In the genomic region with DNA sequence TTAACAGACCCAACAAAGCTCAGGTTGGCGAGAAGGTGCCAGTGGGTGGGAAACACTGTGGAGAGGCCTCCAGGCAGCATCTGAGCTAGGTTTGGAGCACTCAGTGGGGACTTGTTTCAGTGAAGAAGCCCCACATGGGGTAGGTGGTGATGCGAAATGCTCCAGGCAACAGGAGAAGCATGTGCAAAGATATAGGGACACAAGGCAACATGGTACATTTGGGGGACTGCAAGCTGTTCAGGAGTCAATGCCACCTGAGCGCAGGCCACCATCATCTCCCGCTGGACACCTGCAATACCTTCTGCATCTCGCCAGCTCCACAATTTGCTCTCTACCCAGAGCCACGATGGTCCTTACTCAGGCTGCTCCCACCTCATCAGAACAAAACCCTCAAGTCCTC, we compare ENCODE assay signal across 16 cellular contexts. TPM values are rescaled to one million over a fixed set of nuclear protein-coding genes. Genes with fewer than 3 reads are reported as not detected.
DNase-seq lines count a peak whose midpoint lies in the region; ATAC-seq and TF ChIP-seq lines count a peak whose summit lies in the region.
"Had no signal": no experiment of that assay in that cellular context is flagged by ENCODE, and none has a peak within 500 bp of the region (broad histone marks: within the 10 kb centered on the region; RNA-seq: fewer than 3 reads in every experiment).

No MANE protein-coding gene starts in this region.

- no peak overlapping the region for H3K4me3 Mint-ChIP-seq in GM23338
- H3K4me3 Mint-ChIP-seq in endodermal cell, result no peak overlapping the region
- H3K4me3 Mint-ChIP-seq in immature natural killer cell, result no peak overlapping the region
- H3K4me3 Mint-ChIP-seq: CD4-positive, alpha-beta T cell; HFFc6 had no signal

- H3K4me2 ChIP-seq in GM23338 (no peak overlapping the region), PC-9 (no peak overlapping the region), trophoblast cell (ENCODE audit: low read length) (no peak overlapping the region)

- no peaks in the 10 kb centered on the region for H3F3A ChIP-seq in GM23338 (replicated peaks; ENCODE audit: low read depth)
- H3F3A ChIP-seq in PC-9 (ENCODE audit: insufficient read depth, low read depth), result peaks cover 98% of the 10 kb centered on the region

- no peak overlapping the region for H4K8ac ChIP-seq in trophoblast cell (ENCODE audit: low read depth, low read length)

- H3K9me3 Mint-ChIP-seq in GM23338 (no peaks in the 10 kb centered on the region), endodermal cell (no peaks in the 10 kb centered on the region), immature natural killer cell (no peaks in the 10 kb centered on the region)
- H3K9me3 Mint-ChIP-seq: CD4-positive, alpha-beta T cell; HFFc6 had no signal

- H4K12ac ChIP-seq in trophoblast cell (ENCODE audit: low read depth, low read length), result no peak overlapping the region

- H3K36me3 ChIP-seq in GM23338 (ENCODE audit: insufficient read depth), result no peaks in the 10 kb centered on the region
- H3K36me3 ChIP-seq in PC-9 (ENCODE audit: low read depth), result peaks cover 87% of the 10 kb centered on the region
- H3K36me3 ChIP-seq in endodermal cell (ENCODE audit: control insufficient read depth, insufficient read depth, low read length), result peaks cover 97% of the 10 kb centered on the region
- H3K36me3 ChIP-seq in trophoblast cell (ENCODE audit: control insufficient read depth in 1 of 2, insufficient read depth in 2 of 2, low read length in 2 of 2), result peaks cover 5 to 13% of the 10 kb centered on the region in 2 experiments

- H4K20me1 ChIP-seq in GM23338 (replicated peaks; ENCODE audit: insufficient read depth), result no peaks in the 10 kb centered on the region
- H4K20me1 ChIP-seq in PC-9 (ENCODE audit: insufficient read depth), result peaks cover 98% of the 10 kb centered on the region

- H3K27ac Mint-ChIP-seq in GM23338, result 0 out of 2 replicates have a peak overlapping the region, but pooled peaks have one; percentile 55
- peak overlapping the region; percentile 60 for H3K27ac Mint-ChIP-seq in endodermal cell
- no peak overlapping the region for H3K27ac Mint-ChIP-seq in immature natural killer cell
- H3K27ac Mint-ChIP-seq: CD4-positive, alpha-beta T cell had no signal

- CTCF ChIA-PET in PC-9 (lab: Charles Lee), result no interaction called here

- H3K4me1 ChIP-seq in GM23338 (ENCODE audit: insufficient read depth) (no peaks in the 10 kb centered on the region), PC-9 (replicated peaks; ENCODE audit: insufficient read depth) (peaks cover 6% of the 10 kb centered on the region; the same call in 1 of the 2 replicates), endodermal cell (ENCODE audit: control insufficient read depth, insufficient read depth, low read length) (no peaks in the 10 kb centered on the region), trophoblast cell (ENCODE audit: control insufficient read depth in 1 of 2, insufficient read depth in 2 of 2, low read length in 2 of 2) (no peaks in the 10 kb centered on the region)
- H3K4me1 ChIP-seq: Caco-2 had no signal

- H2BK12ac ChIP-seq in trophoblast cell (ENCODE audit: low read length), result no peak overlapping the region

- no peak overlapping the region for H2BK5ac ChIP-seq in trophoblast cell (ENCODE audit: low read depth, low read length, poor library complexity)

- POLR2A ChIA-PET in PC-9 (lab: Charles Lee; ENCODE audit: unreplicated experiment), result interaction anchor here (0.5 to 0.6 kb wide), 2 partner anchors 18 to 27 kb away, joined by 5 to 8 read pairs; no protein-coding TSS in a partner anchor

- no peak overlapping the region for H3K23ac ChIP-seq in trophoblast cell (ENCODE audit: low read length)

- no peak overlapping the region for H3K4ac ChIP-seq in trophoblast cell (ENCODE audit: low read depth, low read length)

- H3K9me2 ChIP-seq in GM23338 (ENCODE audit: insufficient read depth), result no peaks in the 10 kb centered on the region
- H3K9me2 ChIP-seq in PC-9 (ENCODE audit: insufficient read depth), result no peaks in the 10 kb centered on the region

- no peak overlapping the region for H4K91ac ChIP-seq in trophoblast cell (ENCODE audit: low read depth, low read length)

- 93 to 98% methylated on average over 5 to 6 of the region's 6 CpGs for WGBS in endodermal cell (ENCODE audit: insufficient coverage in 1 of 2, insufficient read length in 1 of 2), 2 experiments
- no CpG with 5 or more reads among the region's 6 CpGs for WGBS in trophoblast cell (ENCODE audit: extremely low coverage, insufficient coverage, insufficient read length)

- intact Hi-C loops in PC-9 (cut with micrococcal nuclease; ENCODE audit: unreplicated experiment) (no loop called here), dorsolateral prefrontal cortex (cut with DNase I) (no loop called here)

- H3K9me3 ChIP-seq in PC-9 (ENCODE audit: insufficient read depth, low read depth) (no peaks in the 10 kb centered on the region), endodermal cell (ENCODE audit: control insufficient read depth, low read length) (no peaks in the 10 kb centered on the region), trophoblast cell (ENCODE audit: insufficient read depth, low read depth, low read length) (no peaks in the 10 kb centered on the region)
- H3K9me3 ChIP-seq: A549, Caco-2 had no signal

- H3K27me3 Mint-ChIP-seq in GM23338 (ENCODE audit: insufficient read depth, low read depth, poor library complexity), result peaks cover 4% of the 10 kb centered on the region
- no peaks in the 10 kb centered on the region for H3K27me3 Mint-ChIP-seq in endodermal cell (ENCODE audit: insufficient read depth)
- peaks cover 0 to 2% (median 2%) of the 10 kb centered on the region in 3 donors for H3K27me3 Mint-ChIP-seq in immature natural killer cell (ENCODE audit: low read depth in 3 of 3)
- H3K27me3 Mint-ChIP-seq: CD4-positive, alpha-beta T cell had no signal

- DNase-seq in GM23338 (ENCODE audit: low spot score), result no peak
- DNase-seq in PC-9, result no peak
- no peak for DNase-seq in endodermal cell
- no peak for DNase-seq in trophoblast cell
- no peak for DNase-seq in dorsolateral prefrontal cortex
- DNase-seq in immature natural killer cell, result no peak
- no peak for DNase-seq in T1000 (lab: John Stamatoyannopoulos, UW)
- DNase-seq: AML-193; Caco-2; CD4-positive, alpha-beta T cell; GM23248; HFFc6 had no signal

- H3K4me1 Mint-ChIP-seq in GM23338 (no peaks in the 10 kb centered on the region; the same call in 2 of the 3 replicates), endodermal cell (peaks cover 11% of the 10 kb centered on the region), immature natural killer cell (no peaks in the 10 kb centered on the region)

- H3K27me3 ChIP-seq in GM23338 (ENCODE audit: insufficient read depth) (no peaks in the 10 kb centered on the region), PC-9 (ENCODE audit: insufficient read depth, low read depth) (no peaks in the 10 kb centered on the region), endodermal cell (ENCODE audit: control insufficient read depth, insufficient read depth, low read length, poor library complexity, severe bottlenecking) (no peaks in the 10 kb centered on the region), trophoblast cell (ENCODE audit: insufficient read depth, low read length) (no peaks in the 10 kb centered on the region), dorsolateral prefrontal cortex (peaks cover 0 to 1% (median 0%) of the 10 kb centered on the region in 45 donors)

- H3K4me3 ChIP-seq in GM23338 (no peak overlapping the region), PC-9 (no peak overlapping the region), endodermal cell (ENCODE audit: low read length) (no peak overlapping the region), trophoblast cell (ENCODE audit: low read depth, low read length) (no peak overlapping the region), dorsolateral prefrontal cortex (no peak overlapping the region)
- H3K4me3 ChIP-seq: A549, GM23248 had no signal

- H3K79me1 ChIP-seq in trophoblast cell (ENCODE audit: low read length), result no peaks in the 10 kb centered on the region

- H2AK5ac ChIP-seq in trophoblast cell (ENCODE audit: low read length), result no peak overlapping the region

- H3K36me3 Mint-ChIP-seq in GM23338 (ENCODE audit: low read depth), result peaks cover 10% of the 10 kb centered on the region
- H3K36me3 Mint-ChIP-seq in endodermal cell (ENCODE audit: low read depth), result peaks cover 65% of the 10 kb centered on the region
- H3K36me3 Mint-ChIP-seq in immature natural killer cell, result no peaks in the 10 kb centered on the region

- no peak overlapping the region for H3K9ac ChIP-seq in endodermal cell (ENCODE audit: extremely low read depth, low read length, poor library complexity, severe bottlenecking)
- no peak overlapping the region for H3K9ac ChIP-seq in trophoblast cell (ENCODE audit: low read length)
- H3K9ac ChIP-seq: GM23248 had no signal

- H3K79me2 ChIP-seq in GM23338 (replicated peaks; ENCODE audit: insufficient read depth) (peaks cover 3% of the 10 kb centered on the region; the same call in 1 of the 2 replicates), PC-9 (ENCODE audit: low read depth) (peaks cover 100% of the 10 kb centered on the region), trophoblast cell (ENCODE audit: control insufficient read depth, insufficient read depth, low read length, poor library complexity) (no peaks in the 10 kb centered on the region)

- no peak for ATAC-seq in GM23338
- ATAC-seq: A549, HCT116 had no signal

- no peak overlapping the region for H2AFZ ChIP-seq in GM23338
- no peak overlapping the region for H2AFZ ChIP-seq in PC-9
- no peak overlapping the region for H2AFZ ChIP-seq in trophoblast cell (ENCODE audit: insufficient read depth, low read length, poor library complexity)
- H2AFZ ChIP-seq: GM23248 had no signal

- no peak for TF ChIP-seq CTCF in GM23338 (conservative IDR thresholded peaks at IDR 0.05; ENCODE audit: low read depth in 2 of 2)
- TF ChIP-seq CTCF in PC-9 (conservative IDR thresholded peaks at IDR 0.05), result no peak
- no peak for TF ChIP-seq CTCF in endodermal cell (conservative IDR thresholded peaks at IDR 0.05)
- no peak for TF ChIP-seq CTCF in dorsolateral prefrontal cortex (IDR thresholded peaks at IDR 0.05 in 54 of 56, conservative IDR thresholded peaks at IDR 0.05 in 2 of 56; ENCODE audit: low read depth in 1 of 56, partially characterized antibody in 56 of 56)

- H3K14ac ChIP-seq in trophoblast cell (ENCODE audit: low read length), result no peak overlapping the region

- H3K18ac ChIP-seq in trophoblast cell (ENCODE audit: low read length), result peak overlapping the region; percentile 26

- no peak overlapping the region for H2BK120ac ChIP-seq in trophoblast cell (ENCODE audit: insufficient read depth, low read length, poor library complexity)

- H3K27ac ChIP-seq in GM23338 (ENCODE audit: low read depth) (no peak overlapping the region), PC-9 (peak overlapping the region; percentile 20; the same call in 1 of the 2 replicates), endodermal cell (ENCODE audit: low read depth, low read length) (no peak overlapping the region), trophoblast cell (ENCODE audit: low read depth, low read length) (no peak overlapping the region), dorsolateral prefrontal cortex (peak overlapping the region in 4 of 59 donors; percentile 1 to 62 (median 44))
- H3K27ac ChIP-seq: 22Rv1, C4-2B had no signal

- BruUV-seq in PC-9 (replicated peaks; lab: Mats Ljungman, UMichigan), result no TSS peak

RNA-seq across cellular contexts. Expression of a gene that starts 28.0 kb away (rescaled TPM):
- total RNA-seq in GM23338 (2014; rRNA removed; shearing (Covaris generic)), result 9.7 and 10.5 TPM in 2 replicates
- 5.4 and 5.5 TPM in 2 replicates for polyA plus RNA-seq in GM23338 (2016; fragmentation: Nextera tagmentation; extraction: Ambion mirVana)
- 62.5 and 70.0 TPM in 2 replicates for total RNA-seq in PC-9 (2021)
- total RNA-seq in endodermal cell, result 10 to 100 TPM; 32.7 to 48.7 TPM
- polyA plus RNA-seq in endodermal cell (2013, experiment 1 of 2), result 23.9 TPM
- 30.7 TPM for polyA plus RNA-seq in endodermal cell (2013, experiment 2 of 2)
- 28.1 and 29.7 TPM in 2 replicates for polyA plus RNA-seq in trophoblast cell (2013)
- total RNA-seq in dorsolateral prefrontal cortex, result 10 to 100 TPM; 10.4 to 50.9 (median 18.5) TPM
- under 1 TPM in 2 of 3 donors, not detected in 1; 0.27 to 0.43 TPM for polyA plus RNA-seq in immature natural killer cell

Comparison
In these comparisons a context has a peak if more than half of its experiments do, and no peak if none do; other contexts are left out.
1. H3K27ac Mint-ChIP-seq: peak in GM23338 (single experiment) and endodermal cell (single experiment); none in immature natural killer cell (0 of 6).